ENCODE assay signal across 19 cellular contexts in genomic region chr3:12266038-12266437, GRCh38. TPM values are rescaled to one million over a fixed set of nuclear protein-coding genes. Genes with fewer than 3 reads are reported as not detected.
A peak's percentile ranks its signal among the peaks of the same experiment; 100 is the strongest.
DNase-seq lines count a peak whose midpoint lies in the region; ATAC-seq and TF ChIP-seq lines count a peak whose summit lies in the region.
"Had no signal": no experiment of that assay in that cellular context is flagged by ENCODE, and none has a peak within 500 bp of the region (broad histone marks: within the 10 kb centered on the region; RNA-seq: fewer than 3 reads in every experiment).

No MANE protein-coding gene starts in this region.

- H3K9ac ChIP-seq in subcutaneous abdominal adipose tissue (ENCODE audit: low read length in 5 of 5), result peak overlapping the region in 1 of 5 donors; percentile 52

- H3K4me3 ChIP-seq in HL-60 (replicated peaks; ENCODE audit: insufficient read depth, low read length) (no peak overlapping the region), subcutaneous abdominal adipose tissue (ENCODE audit: low read depth in 1 of 5, low read length in 5 of 5) (no peak overlapping the region)
- H3K4me3 ChIP-seq: GM12878, HAP-1 had no signal

- no peaks in the 10 kb centered on the region for H3K36me3 ChIP-seq in subcutaneous abdominal adipose tissue (ENCODE audit: control insufficient read depth in 5 of 5, insufficient read depth in 5 of 5, low read length in 5 of 5)
- H3K36me3 ChIP-seq: HAP-1 had no signal

- no peaks in the 10 kb centered on the region for H3K27me3 ChIP-seq in HL-60 (ENCODE audit: insufficient read depth, poor library complexity, severe bottlenecking)
- H3K27me3 ChIP-seq in subcutaneous abdominal adipose tissue (ENCODE audit: control insufficient read depth in 5 of 5, insufficient read depth in 4 of 5, low read length in 5 of 5), result no peaks in the 10 kb centered on the region

- DNase-seq in left cardiac atrium, result peak; percentile 32
- no peak for DNase-seq in Right ventricle myocardium superior
- no peak for DNase-seq in HL-60 (ENCODE audit: low read depth in 1 of 2, low spot score in 1 of 2)
- DNase-seq in dermis blood vessel endothelial cell, result peak; percentile 38
- DNase-seq in activated naive CD4-positive, alpha-beta T cell (lab: John Stamatoyannopoulos, UW), result no peak
- DNase-seq: 8988T; C1 segment of cervical spinal cord; CD4-positive, CD25-positive, alpha-beta regulatory T cell; CD8-positive, alpha-beta memory T cell; DMS 273 treated with DMSO at 0.1 percent for 48 hours; DMS79; EL; GDM1; GOT3 had no signal

- no peak for TF ChIP-seq CTCF in HL-60 (IDR thresholded peaks at IDR 0.05; ENCODE audit: insufficient read depth, low read length)

- intact Hi-C loops in left cardiac atrium (cut with DNase I), result no loop called here
- intact Hi-C loops in Right ventricle myocardium superior (cut with DNase I), result no loop called here

- H3K27ac ChIP-seq in HL-60 (replicated peaks) (peak overlapping the region; percentile 32), subcutaneous abdominal adipose tissue (ENCODE audit: low read depth, low read length) (peak overlapping the region; percentile 89)

- no peaks in the 10 kb centered on the region for H3K9me3 ChIP-seq in subcutaneous abdominal adipose tissue (ENCODE audit: control insufficient read depth in 5 of 5, low read length in 5 of 5)
- H3K9me3 ChIP-seq: HAP-1 had no signal

- peaks cover 1 to 39% (median 29%) of the 10 kb centered on the region in 5 donors for H3K4me1 ChIP-seq in subcutaneous abdominal adipose tissue (ENCODE audit: control insufficient read depth in 5 of 5, insufficient read depth in 5 of 5, low read length in 5 of 5)
- H3K4me1 ChIP-seq: HAP-1 had no signal

- ATAC-seq in left cardiac atrium, result no peak
- ATAC-seq in Right ventricle myocardium superior (ENCODE audit: poor library complexity), result no peak
- ATAC-seq in HG02970 (IDR thresholded peaks at IDR 0.05; ENCODE audit: low FRiP score, unreplicated experiment), result no peak
- no peak for ATAC-seq in GM19324 (IDR thresholded peaks at IDR 0.05; ENCODE audit: low FRiP score, unreplicated experiment)

RNA-seq across cellular contexts. Expression of gene PPARG, which starts 22.8 kb away (rescaled TPM):
- total RNA-seq in left cardiac atrium (10 to 100 TPM; 40.1 to 57.2 TPM), Right ventricle myocardium superior (23.6 TPM), dermis blood vessel endothelial cell (57.7 and 69.4 TPM in 2 replicates)

Comparison
In these comparisons a context has a peak if more than half of its experiments do, and no peak if none do; other contexts are left out.
1. DNase-seq: peak in left cardiac atrium (single experiment) and dermis blood vessel endothelial cell (single experiment); none in Right ventricle myocardium superior (single experiment), HL-60 (0 of 2) and activated naive CD4-positive, alpha-beta T cell (0 of 4).